Comparison of ENCODE assay signal across 19 cellular contexts in the genomic region with DNA sequence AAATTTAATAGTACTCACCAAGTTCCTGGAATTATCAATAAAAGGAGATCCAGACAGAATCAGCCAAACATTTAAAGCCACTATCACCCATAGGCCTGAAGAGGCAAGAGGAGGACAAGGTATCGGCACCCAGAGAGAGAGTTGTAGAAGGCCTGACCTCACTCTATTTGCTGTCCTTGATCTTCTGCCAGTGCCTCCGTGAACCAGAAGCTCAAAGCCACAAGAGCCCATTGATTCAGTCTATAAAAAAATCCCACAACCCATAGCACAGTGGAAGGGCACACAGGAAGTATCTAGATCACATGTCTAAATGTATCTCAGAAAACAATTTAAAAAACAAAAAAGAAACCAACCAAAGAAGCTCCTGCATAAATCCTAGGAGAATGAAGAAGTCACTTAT.
DNase-seq lines count a peak whose midpoint lies in the region; ATAC-seq lines count a peak whose summit lies in the region.
"Had no signal": no experiment of that assay in that cellular context is flagged by ENCODE, and none has a peak within 500 bp of the region (broad histone marks: within the 10 kb centered on the region; RNA-seq: fewer than 3 reads in every experiment).

No MANE protein-coding gene starts in this region.

- no peak overlapping the region for H3K27ac ChIP-seq in naive thymus-derived CD4-positive, alpha-beta T cell (ENCODE audit: low read depth, low read length)
- H3K27ac ChIP-seq: 22Rv1, KMS-11, Peyer's patch, SJCRH30 had no signal

- H3K9me3 Mint-ChIP-seq in activated T-cell treated with anti-CD3 and anti-CD28 coated beads, Interleukin-2, amount 50 U/mL, for 24 hours, result no peaks in the 10 kb centered on the region
- H3K9me3 Mint-ChIP-seq in activated T-cell treated with anti-CD3 and anti-CD28 coated beads, Interleukin-2, amount 50 U/mL, for 72 hours, result peaks cover 0 to 6% of the 10 kb centered on the region in 2 donors
- H3K9me3 Mint-ChIP-seq in naive thymus-derived CD4-positive, alpha-beta T cell, result peaks cover 0 to 7% (median 0%) of the 10 kb centered on the region in 11 donors
- H3K9me3 Mint-ChIP-seq in activated CD4-positive, alpha-beta memory T cell treated with anti-CD3 and anti-CD28 coated beads, Interleukin-2, amount 10 ng/mL, durations not matched to agents 7 days and 5 days, result no peaks in the 10 kb centered on the region

- no peak overlapping the region for H3K4me3 ChIP-seq in naive thymus-derived CD4-positive, alpha-beta T cell (ENCODE audit: low read length)
- H3K4me3 ChIP-seq: Peyer's patch, SJCRH30 had no signal

- no peaks in the 10 kb centered on the region for H3K27me3 Mint-ChIP-seq in activated T-cell treated with anti-CD3 and anti-CD28 coated beads, Interleukin-2, amount 50 U/mL, for 24 hours
- no peaks in the 10 kb centered on the region for H3K27me3 Mint-ChIP-seq in activated T-cell treated with anti-CD3 and anti-CD28 coated beads, Interleukin-2, amount 50 U/mL, for 72 hours (ENCODE audit: low read depth)
- H3K27me3 Mint-ChIP-seq in naive thymus-derived CD4-positive, alpha-beta T cell, result peaks cover 0 to 10% (median 5%) of the 10 kb centered on the region in 5 donors
- peaks cover 13% of the 10 kb centered on the region for H3K27me3 Mint-ChIP-seq in activated CD4-positive, alpha-beta memory T cell treated with anti-CD3 and anti-CD28 coated beads, Interleukin-2, amount 10 ng/mL, durations not matched to agents 7 days and 5 days

- in situ Hi-C loops in SK-MEL-5 (cut with HindIII; ENCODE audit: low pct_unique_long_range_greater_than_20kb, low sequenced_read_pairs), result no loop called here

- peak overlapping the region; percentile 11 for H3K27ac Mint-ChIP-seq in activated T-cell treated with anti-CD3 and anti-CD28 coated beads, Interleukin-2, amount 50 U/mL, for 24 hours
- H3K27ac Mint-ChIP-seq in activated T-cell treated with anti-CD3 and anti-CD28 coated beads, Interleukin-2, amount 50 U/mL, for 72 hours, result no peak overlapping the region
- peak overlapping the region in 3 of 9 donors; percentile 2 to 59 (median 43) for H3K27ac Mint-ChIP-seq in naive thymus-derived CD4-positive, alpha-beta T cell
- H3K27ac Mint-ChIP-seq in activated CD4-positive, alpha-beta memory T cell treated with anti-CD3 and anti-CD28 coated beads, Interleukin-2, amount 10 ng/mL, durations not matched to agents 7 days and 5 days, result no peak overlapping the region

- POLR2A ChIA-PET in naive thymus-derived CD4-positive, alpha-beta T cell (lab: Charles Lee), result no interaction called here
- POLR2A ChIA-PET in activated CD4-positive, alpha-beta memory T cell treated with anti-CD3 and anti-CD28 coated beads, Interleukin-2, amount 10 ng/mL, durations not matched to agents 7 days and 5 days (lab: Charles Lee), result no interaction called here

- no peaks in the 10 kb centered on the region for H3K36me3 Mint-ChIP-seq in activated T-cell treated with anti-CD3 and anti-CD28 coated beads, Interleukin-2, amount 50 U/mL, for 24 hours (ENCODE audit: low read depth)
- H3K36me3 Mint-ChIP-seq in activated T-cell treated with anti-CD3 and anti-CD28 coated beads, Interleukin-2, amount 50 U/mL, for 72 hours (ENCODE audit: insufficient read depth in 2 of 2), result peaks cover 0 to 5% of the 10 kb centered on the region in 2 donors
- H3K36me3 Mint-ChIP-seq in naive thymus-derived CD4-positive, alpha-beta T cell, result peaks cover 0 to 12% (median 3%) of the 10 kb centered on the region in 5 donors
- no peaks in the 10 kb centered on the region for H3K36me3 Mint-ChIP-seq in activated CD4-positive, alpha-beta memory T cell treated with anti-CD3 and anti-CD28 coated beads, Interleukin-2, amount 10 ng/mL, durations not matched to agents 7 days and 5 days (ENCODE audit: low read depth)

- peaks cover 0 to 5% of the 10 kb centered on the region in 2 donors for H3K4me1 ChIP-seq in naive thymus-derived CD4-positive, alpha-beta T cell (ENCODE audit: control insufficient read depth in 2 of 2, insufficient read depth in 2 of 2, low read length in 2 of 2)
- H3K4me1 ChIP-seq: Peyer's patch, SJCRH30 had no signal

- no peaks in the 10 kb centered on the region for H3K9me3 ChIP-seq in naive thymus-derived CD4-positive, alpha-beta T cell (ENCODE audit: control insufficient read depth in 2 of 3, low read length in 3 of 3)
- H3K9me3 ChIP-seq: Peyer's patch, SJCRH30 had no signal

- no peak for DNase-seq in activated T-cell treated with anti-CD3 and anti-CD28 coated beads, Interleukin-2, amount 50 U/mL, for 24 hours
- DNase-seq in activated T-cell treated with anti-CD3 and anti-CD28 coated beads, Interleukin-2, amount 50 U/mL, for 72 hours, result no peak
- DNase-seq in COLO829 (ENCODE audit: low spot score), result peak; percentile 66
- peak; percentile 98 for DNase-seq in SK-MEL-5 (ENCODE audit: low read depth, low spot score)
- peak in 5 of 9 donors; percentile 3 to 59 (median 41) for DNase-seq in naive thymus-derived CD4-positive, alpha-beta T cell
- no peak for DNase-seq in activated CD4-positive, alpha-beta memory T cell treated with anti-CD3 and anti-CD28 coated beads, Interleukin-2, amount 10 ng/mL, durations not matched to agents 7 days and 5 days
- DNase-seq in SK-N-DZ (ENCODE audit: low spot score), result no peak
- DNase-seq in H4 (ENCODE audit: low spot score), result no peak
- DNase-seq: ACHN, C1 segment of cervical spinal cord, MV-4-11, NCI-H1105 treated with DMSO at 0.1 percent for 48 hours, NCI-H2029 treated with DMSO at 0.1 percent for 48 hours, NCI-H2171, NCI-H524 treated with DMSO at 0.1 percent for 48 hours, Peyer's patch, SJCRH30 had no signal

- intact Hi-C loops in naive thymus-derived CD4-positive, alpha-beta T cell (cut with micrococcal nuclease), result no loop called here

- CTCF ChIA-PET in naive thymus-derived CD4-positive, alpha-beta T cell (lab: Charles Lee), result interaction anchor here (1.0 kb wide), 1 partner anchor 10 kb away, joined by 4 read pairs; no protein-coding TSS in a partner anchor
- CTCF ChIA-PET in activated CD4-positive, alpha-beta memory T cell treated with anti-CD3 and anti-CD28 coated beads, Interleukin-2, amount 10 ng/mL, durations not matched to agents 7 days and 5 days (lab: Charles Lee), result interaction anchor here (1.0 kb wide), 1 partner anchor 9 kb away, joined by 3 read pairs; no protein-coding TSS in a partner anchor

- H3K27me3 ChIP-seq in naive thymus-derived CD4-positive, alpha-beta T cell (ENCODE audit: control insufficient read depth in 2 of 2, insufficient read depth in 2 of 2, low read length in 2 of 2), result no peaks in the 10 kb centered on the region
- H3K27me3 ChIP-seq: Peyer's patch, SJCRH30 had no signal

- no peak for ATAC-seq in activated T-cell treated with anti-CD3 and anti-CD28 coated beads, Interleukin-2, amount 50 U/mL, for 72 hours (replicated peaks in 1 of 2)
- no peak for ATAC-seq in naive thymus-derived CD4-positive, alpha-beta T cell

- H3K4me1 Mint-ChIP-seq in activated T-cell treated with anti-CD3 and anti-CD28 coated beads, Interleukin-2, amount 50 U/mL, for 24 hours (ENCODE audit: low read depth), result peaks cover 6% of the 10 kb centered on the region
- peaks cover 5% of the 10 kb centered on the region for H3K4me1 Mint-ChIP-seq in activated T-cell treated with anti-CD3 and anti-CD28 coated beads, Interleukin-2, amount 50 U/mL, for 72 hours (ENCODE audit: low read depth)
- H3K4me1 Mint-ChIP-seq in naive thymus-derived CD4-positive, alpha-beta T cell, result peaks cover 4 to 24% (median 11%) of the 10 kb centered on the region in 7 donors
- peaks cover 6% of the 10 kb centered on the region for H3K4me1 Mint-ChIP-seq in activated CD4-positive, alpha-beta memory T cell treated with anti-CD3 and anti-CD28 coated beads, Interleukin-2, amount 10 ng/mL, durations not matched to agents 7 days and 5 days

- H3K4me3 Mint-ChIP-seq in activated T-cell treated with anti-CD3 and anti-CD28 coated beads, Interleukin-2, amount 50 U/mL, for 24 hours, result no peak overlapping the region
- no peak overlapping the region for H3K4me3 Mint-ChIP-seq in activated T-cell treated with anti-CD3 and anti-CD28 coated beads, Interleukin-2, amount 50 U/mL, for 72 hours
- peak overlapping the region in 3 of 10 donors; percentile 1 to 64 (median 19) for H3K4me3 Mint-ChIP-seq in naive thymus-derived CD4-positive, alpha-beta T cell
- H3K4me3 Mint-ChIP-seq in activated CD4-positive, alpha-beta memory T cell treated with anti-CD3 and anti-CD28 coated beads, Interleukin-2, amount 10 ng/mL, durations not matched to agents 7 days and 5 days, result no peak overlapping the region

- no peaks in the 10 kb centered on the region for H3K36me3 ChIP-seq in naive thymus-derived CD4-positive, alpha-beta T cell (ENCODE audit: control insufficient read depth in 2 of 3, insufficient read depth in 3 of 3, low read length in 3 of 3)
- H3K36me3 ChIP-seq: Peyer's patch, SJCRH30 had no signal

Comparison
In these comparisons a context has a peak if more than half of its experiments do, and no peak if none do; other contexts are left out.
1. DNase-seq: peak in COLO829 (single experiment), SK-MEL-5 (single experiment) and naive thymus-derived CD4-positive, alpha-beta T cell (5 of 9); none in activated T-cell treated with anti-CD3 and anti-CD28 coated beads, Interleukin-2, amount 50 U/mL, for 24 hours (single experiment), activated T-cell treated with anti-CD3 and anti-CD28 coated beads, Interleukin-2, amount 50 U/mL, for 72 hours (0 of 2), activated CD4-positive, alpha-beta memory T cell treated with anti-CD3 and anti-CD28 coated beads, Interleukin-2, amount 10 ng/mL, durations not matched to agents 7 days and 5 days (single experiment), SK-N-DZ (single experiment) and H4 (single experiment).